8 cellular contexts compared by ENCODE assay signal in the genomic region with DNA sequence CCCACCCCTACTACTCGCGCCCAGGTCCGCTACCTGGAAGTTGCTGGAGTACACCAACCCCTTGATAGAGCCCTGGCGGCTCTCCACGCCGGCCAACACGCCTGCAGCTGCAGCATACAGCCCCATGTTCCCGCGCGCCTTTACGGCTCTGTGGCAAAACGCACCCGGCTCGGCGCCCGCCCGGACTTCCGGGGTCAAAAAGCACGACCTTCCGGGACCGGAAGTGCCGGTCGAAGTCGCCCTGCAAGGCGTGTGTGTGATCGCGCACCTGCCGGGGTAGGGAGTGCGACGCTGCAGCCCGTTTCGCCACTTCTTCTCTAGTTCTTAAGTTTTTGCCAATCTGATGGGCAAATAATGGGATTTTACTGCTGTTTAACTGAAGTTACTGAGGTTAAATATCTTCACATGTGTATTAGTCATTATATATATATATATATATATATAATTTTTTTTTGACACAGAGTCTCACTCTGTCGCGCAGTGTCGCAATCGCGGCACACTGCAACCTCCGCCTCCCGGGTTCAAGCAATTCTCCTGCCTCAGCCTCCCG. TPM values are rescaled to one million over a fixed set of nuclear protein-coding genes. Genes with fewer than 3 reads are reported as not detected.
DNase-seq lines count a peak whose midpoint lies in the region; ATAC-seq and TF ChIP-seq lines count a peak whose summit lies in the region.

A gene (minus strand): TSS at position 162 of the 550 bp plus-strand sequence. CDS start 36 bp downstream, at position 126.

- peak within 1 kb of the TSS; percentile 75 to 81 (median 76) for H3K27ac ChIP-seq in gastrocnemius medialis

- no peaks in the 10 kb centered on the region for H3K9me3 ChIP-seq in gastrocnemius medialis

- peaks cover 0 to 28% of the 10 kb centered on the region in 2 donors for H3K36me3 ChIP-seq in gastrocnemius medialis

- peaks cover 9 to 15% of the 10 kb centered on the region in 2 donors for H3K4me1 ChIP-seq in gastrocnemius medialis

- peak; percentile 70 for ATAC-seq in HG02840 (IDR thresholded peaks at IDR 0.05; ENCODE audit: low FRiP score, unreplicated experiment)
- peak; percentile 93 to 98 for ATAC-seq in gastrocnemius medialis

- intact Hi-C loops in gastrocnemius medialis (cut with DNase I; ENCODE audit: low total_unique reads): no loop called here

- DNase-seq in GM13977 (ENCODE audit: low spot score): peak; percentile 95
- peak; percentile 93 for DNase-seq in NCI-H146 (lab: John Stamatoyannopoulos, UW)
- DNase-seq in T-helper 22 cell (ENCODE audit: low read depth): peak; percentile 77
- peak; percentile 75 for DNase-seq in astrocyte of the hippocampus (ENCODE audit: low read depth, low spot score)
- peak; percentile 44 for DNase-seq in iPS DF 4.7 (ENCODE audit: extremely low read depth, low spot score)
- DNase-seq in gastrocnemius medialis: peak; percentile 72 to 89
- DNase-seq in A172 (ENCODE audit: low spot score): no peak

- no peaks in the 10 kb centered on the region for H3K27me3 ChIP-seq in gastrocnemius medialis

- peak within 1 kb of the TSS; percentile 53 to 93 (median 76) for H3K4me3 ChIP-seq in gastrocnemius medialis

- no peak for TF ChIP-seq CTCF in GM13977 (IDR thresholded peaks at IDR 0.05; ENCODE audit: extremely low read depth, insufficient read depth, missing control alignments)
- TF ChIP-seq CTCF in gastrocnemius medialis (IDR thresholded peaks at IDR 0.05 in 4 of 5, conservative IDR thresholded peaks at IDR 0.05 in 1 of 5): no peak

- peak in 1 of 2 donors; percentile 58 for TF ChIP-seq POLR2A in gastrocnemius medialis (IDR thresholded peaks at IDR 0.05)

- in situ Hi-C loops in GM13977 (cut with MboI; ENCODE audit: low pct_unique_long_range_greater_than_20kb, low sequenced_read_pairs, unreplicated experiment) (no loop called here), gastrocnemius medialis (cut with MboI; ENCODE audit: low sequenced_read_pairs in 4 of 4) (no loop called here)

RNA-seq across cellular contexts. Expression of the gene that starts here (rescaled TPM):
- 10 to 100 TPM; 35.2 to 48.3 (median 38.9) TPM for total RNA-seq in gastrocnemius medialis
- total RNA-seq in A172 (2014; rRNA removed; shearing (Covaris generic)): 9.4 and 11.6 TPM in 2 replicates
